Comparison of ENCODE assay signal across 7 cellular contexts in the genomic region with DNA sequence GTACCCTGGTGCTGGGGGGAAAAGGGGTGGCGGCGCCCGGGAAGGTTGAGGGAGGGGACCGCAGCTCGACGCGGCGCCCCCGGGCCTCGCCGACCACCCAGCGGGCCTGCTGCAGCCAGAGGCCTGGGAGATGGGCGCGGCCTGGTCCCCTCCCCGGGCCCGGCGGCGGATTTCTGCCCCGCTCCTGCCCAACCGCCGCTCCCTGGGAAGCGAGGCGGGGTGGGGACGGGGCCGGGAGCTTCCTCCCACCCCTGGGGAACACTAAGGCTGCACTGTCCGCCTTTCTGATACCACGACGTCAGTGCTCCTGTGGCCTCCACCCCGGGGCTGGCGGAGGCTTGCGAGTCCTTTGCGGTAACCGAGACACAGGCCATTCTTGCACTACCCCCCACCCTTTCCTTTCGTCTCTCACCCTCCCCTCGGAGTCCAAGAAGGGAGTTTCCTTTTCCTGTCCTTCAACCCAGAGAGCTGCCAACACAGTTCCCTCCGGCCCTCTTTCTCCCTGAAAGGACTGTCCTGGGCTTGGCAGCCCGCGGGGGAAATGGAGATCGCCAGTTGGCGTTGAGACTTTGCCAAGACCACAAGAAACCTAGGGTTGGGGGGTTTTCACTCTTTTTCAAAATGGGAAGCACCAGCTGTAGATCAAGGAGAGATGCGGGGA. TPM values are rescaled to one million over a fixed set of nuclear protein-coding genes. Genes with fewer than 3 reads are reported as not detected.
DNase-seq lines count a peak whose midpoint lies in the region; ATAC-seq, FAIRE-seq and TF ChIP-seq lines count a peak whose summit lies in the region.

No MANE protein-coding gene starts in this region.

- H3K23ac ChIP-seq in IMR-90 (ENCODE audit: low read depth, low read length): peak overlapping the region; percentile 65

- H3K4me1 ChIP-seq in IMR-90 (ENCODE audit: control insufficient read depth, insufficient read depth, low read length) (no peaks in the 10 kb centered on the region; the same call in 1 of the 2 replicates), K562 (replicated peaks in 1 of 2; ENCODE audit: control insufficient read depth in 2 of 2, insufficient read depth in 2 of 2, low read length in 2 of 2) (peaks cover 12 to 18% of the 10 kb centered on the region in 2 experiments), iPS DF 6.9 (ENCODE audit: control insufficient read depth, insufficient read depth, low read length) (no peaks in the 10 kb centered on the region; the same call in 1 of the 2 replicates)

- peak overlapping the region; percentile 98 for H2AK9ac ChIP-seq in IMR-90 (replicated peaks; ENCODE audit: low read depth, low read length, poor library complexity)

- no peak for TF ChIP-seq CTCF in GM10266 (IDR thresholded peaks at IDR 0.05; ENCODE audit: control insufficient read depth, insufficient read depth, low read depth, missing control alignments)
- no peak for TF ChIP-seq CTCF in IMR-90 (conservative IDR thresholded peaks at IDR 0.05; ENCODE audit: low read depth, low read length)
- no peak for TF ChIP-seq CTCF in K562 (IDR thresholded peaks at IDR 0.05 in 2 of 3, conservative IDR thresholded peaks at IDR 0.05 in 1 of 3; ENCODE audit: insufficient read depth in 2 of 3, low read depth in 1 of 3, low read length in 3 of 3)
- TF ChIP-seq CTCF in retinal pigment epithelial cell (conservative IDR thresholded peaks at IDR 0.05; ENCODE audit: low read depth, low read length): no peak

- FAIRE-seq in K562 (lab: Jason Lieb, UNC): no peak

- H3K4me2 ChIP-seq in IMR-90 (ENCODE audit: low read depth, low read length) (peak overlapping the region; percentile 100), K562 (ENCODE audit: insufficient read depth, low read length) (peak overlapping the region; percentile 90)

- H2BK20ac ChIP-seq in IMR-90 (ENCODE audit: low read depth, low read length): no peak overlapping the region

- H4K20me1 ChIP-seq in IMR-90 (ENCODE audit: insufficient read depth, low read length) (peaks cover 44% of the 10 kb centered on the region), K562 (replicated peaks; ENCODE audit: control insufficient read depth, insufficient read depth, low read length) (peaks cover 3% of the 10 kb centered on the region; the same call in 1 of the 2 replicates)

- dilution Hi-C loops in IMR-90 (cut with HindIII; ENCODE audit: low sequenced_read_pairs, unreplicated experiment): no loop called here

- H4K5ac ChIP-seq in IMR-90 (ENCODE audit: low read depth, low read length): peak overlapping the region; percentile 58

- H3K9ac ChIP-seq in IMR-90 (ENCODE audit: low read depth, low read length) (peak overlapping the region; percentile 96), K562 (ENCODE audit: insufficient read depth in 1 of 2, low read depth in 2 of 2, low read length in 2 of 2) (peak overlapping the region; percentile 80 to 95)

- H2AFZ ChIP-seq in IMR-90 (replicated peaks; ENCODE audit: low read length, poor library complexity) (peak overlapping the region; percentile 96), K562 (ENCODE audit: low read depth, low read length) (peak overlapping the region; percentile 92)

- peak overlapping the region; percentile 92 for H3K14ac ChIP-seq in IMR-90 (replicated peaks; ENCODE audit: low read depth, low read length)

- intact Hi-C loops in IMR-90 (cut with micrococcal nuclease): loop anchor here (2.0 to 5.0 kb wide), 3 partner anchors 260 to 380 kb away; partner anchors contain the start of gene ODF2L
- intact Hi-C loops in K562 (cut with micrococcal nuclease): loop anchor here (2.0 to 10.0 kb wide), 3 partner anchors 36 to 380 kb away; no protein-coding TSS in a partner anchor

- H3K79me1 ChIP-seq in IMR-90 (ENCODE audit: low read depth in 1 of 2, low read length in 2 of 2): peaks cover 0 to 19% of the 10 kb centered on the region in 2 experiments; a peak in 2 of 4 replicates

- H3K4me3 ChIP-seq in IMR-90 (ENCODE audit: insufficient read depth, low read depth, low read length) (peak overlapping the region; percentile 64), K562 (peak overlapping the region; percentile 84), iPS DF 6.9 (ENCODE audit: low read length) (peak overlapping the region; percentile 97), retinal pigment epithelial cell (ENCODE audit: low read length) (peak overlapping the region; percentile 74)

- H3K18ac ChIP-seq in IMR-90 (ENCODE audit: low read depth, low read length): peak overlapping the region; percentile 22

- peak overlapping the region; percentile 20; the same call in 1 of the 2 replicates for H2BK120ac ChIP-seq in IMR-90 (ENCODE audit: low read depth, low read length)

- CTCF ChIA-PET in IMR-90 (lab: Yijun Ruan, JAX): interaction anchor here (0.6 to 1.6 kb wide), 8 partner anchors 9 to 507 kb away, joined by 3 to 10 read pairs (median 5); no protein-coding TSS in a partner anchor
- CTCF ChIA-PET in K562 (lab: Yijun Ruan, JAX; ENCODE audit: low intra/inter-chr PET ratio): no interaction called here

- H3K56ac ChIP-seq in IMR-90 (ENCODE audit: extremely low read depth, insufficient read depth, low read length): peak overlapping the region; percentile 84

- POLR2A ChIA-PET in IMR-90 (lab: Charles Lee; ENCODE audit: unreplicated experiment): interaction anchor here (0.5 to 1.5 kb wide), 5 partner anchors 9 to 115 kb away, joined by 3 to 9 read pairs (median 3); no protein-coding TSS in a partner anchor
- POLR2A ChIA-PET in K562 (lab: Yijun Ruan, JAX): interaction anchor here (0.6 to 5.1 kb wide), 16 partner anchors 9 to 228 kb away, joined by 3 to 56 read pairs (median 3); partner anchors contain the start of genes HS2ST1 and SELENOF

- H3K27me3 ChIP-seq in IMR-90 (ENCODE audit: control insufficient read depth, insufficient read depth, low read length) (no peaks in the 10 kb centered on the region), K562 (ENCODE audit: control insufficient read depth in 2 of 2, insufficient read depth in 2 of 2, low read length in 2 of 2) (no peaks in the 10 kb centered on the region), iPS DF 6.9 (ENCODE audit: control insufficient read depth, insufficient read depth, low read length) (no peaks in the 10 kb centered on the region)

- TF ChIP-seq RAD21 in IMR-90 (IDR thresholded peaks at IDR 0.05; ENCODE audit: low read length): no peak
- no peak for TF ChIP-seq RAD21 in K562 (CRISPR knock-in tag; conservative IDR thresholded peaks at IDR 0.05 in 1 of 2, IDR thresholded peaks at IDR 0.05 in 1 of 2)

- TF ChIP-seq POLR2A in IMR-90 (IDR thresholded peaks at IDR 0.05; ENCODE audit: low read depth, low read length): no peak
- no peak for TF ChIP-seq POLR2A in K562 (conservative IDR thresholded peaks at IDR 0.05)

- TF ChIP-seq EP300 in K562 (IDR thresholded peaks at IDR 0.05; ENCODE audit: low read length): no peak

- BruUV-seq in IMR-90 (replicated peaks; lab: Mats Ljungman, UMichigan) (no TSS peak), K562 (replicated peaks; lab: Mats Ljungman, UMichigan) (no TSS peak)

- peaks cover 54% of the 10 kb centered on the region for H3K79me2 ChIP-seq in K562 (ENCODE audit: control insufficient read depth, insufficient read depth, low read length)

- ATAC-seq in GM21786 (IDR thresholded peaks at IDR 0.05; ENCODE audit: unreplicated experiment): peak; percentile 32
- ATAC-seq in IMR-90 (ENCODE audit: low read depth): peak; percentile 54
- peak; percentile 64 for ATAC-seq in K562

- peak overlapping the region; percentile 54 for H2AK5ac ChIP-seq in IMR-90 (ENCODE audit: low read depth, low read length)

- H2BK15ac ChIP-seq in IMR-90 (ENCODE audit: low read depth, low read length): peak overlapping the region; percentile 50; the same call in 1 of the 3 replicates

- H4K91ac ChIP-seq in IMR-90 (ENCODE audit: insufficient read depth, low read depth, low read length): peak overlapping the region; percentile 66; the same call in 1 of the 2 replicates

- in situ Hi-C loops in IMR-90 (cut with MboI; ENCODE audit: low sequenced_read_pairs) (loop anchor here (25.0 kb wide), 1 partner anchor 993 kb away; the partner anchor contains the start of gene ZNHIT6), K562 (cut with MboI) (no loop called here)

- H3K36me3 ChIP-seq in IMR-90 (ENCODE audit: control insufficient read depth, insufficient read depth, low read length) (no peaks in the 10 kb centered on the region; the same call in none of the 2 replicates), K562 (ENCODE audit: control insufficient read depth, insufficient read depth, low read length) (peaks cover 3% of the 10 kb centered on the region; the same call in 1 of the 3 replicates), iPS DF 6.9 (ENCODE audit: control insufficient read depth, insufficient read depth, low read length) (no peaks in the 10 kb centered on the region)

- H2BK5ac ChIP-seq in IMR-90 (ENCODE audit: low read depth, low read length, poor library complexity, severe bottlenecking): peak overlapping the region; percentile 87

- WGBS in IMR-90 (ENCODE audit: extremely low coverage in 2 of 2, insufficient read length in 1 of 2), 2 experiments: 0% methylated on average over 14 of the region's 41 CpGs; no CpG with 5 or more reads in 1 of the 2 experiments
- under 1% methylated on average over 25 of the region's 41 CpGs for WGBS in K562 (ENCODE audit: insufficient coverage, low coverage, missing lambda C conversion rate)
- no CpG with 5 or more reads among the region's 41 CpGs for WGBS in iPS DF 6.9 (ENCODE audit: insufficient coverage, insufficient read length)

- no peaks in the 10 kb centered on the region for H3K9me3 ChIP-seq in IMR-90 (ENCODE audit: control insufficient read depth, insufficient read depth, low read length)
- no peaks in the 10 kb centered on the region for H3K9me3 ChIP-seq in K562 (replicated peaks; ENCODE audit: control insufficient read depth, insufficient read depth, low read depth, low read length)
- H3K9me3 ChIP-seq in iPS DF 6.9 (ENCODE audit: control insufficient read depth, insufficient read depth, low read length): no peaks in the 10 kb centered on the region

- H4K8ac ChIP-seq in IMR-90 (ENCODE audit: low read depth in 2 of 2, low read length in 2 of 2): peak overlapping the region; percentile 35 to 91; a peak in 3 of 4 replicates

- H3K4ac ChIP-seq in IMR-90 (ENCODE audit: low read depth, low read length): peak overlapping the region; percentile 79

- H3K27ac ChIP-seq in IMR-90 (ENCODE audit: insufficient read depth, low read length) (peak overlapping the region; percentile 90), K562 (ENCODE audit: extremely low read depth, low read depth, low read length) (peak overlapping the region; percentile 87), iPS DF 6.9 (ENCODE audit: low read length) (no peak overlapping the region)

- DNase-seq in GM10266 (ENCODE audit: extremely low spot score): peak; percentile 62
- DNase-seq in IMR-90: peak; percentile 50
- DNase-seq in SKM-1 treated with dmso at 0.1 percent for 144 hours (lab: John Stamatoyannopoulos, UW; ENCODE audit: unreplicated experiment): peak; percentile 57
- peak; percentile 60 to 68 (median 62) for DNase-seq in K562 (ENCODE audit: extremely low read depth in 1 of 4, low spot score in 3 of 4)
- DNase-seq in iPS DF 6.9 (ENCODE audit: low read depth, low spot score): no peak
- no peak for DNase-seq in retinal pigment epithelial cell (ENCODE audit: low read depth)

- H3K9me1 ChIP-seq in IMR-90 (ENCODE audit: insufficient read depth, low read length): no peaks in the 10 kb centered on the region; the same call in 1 of the 2 replicates
- no peaks in the 10 kb centered on the region for H3K9me1 ChIP-seq in K562 (ENCODE audit: control insufficient read depth, insufficient read depth, low read length)

RNA-seq across cellular contexts. Expression of gene SH3GLB1, which starts 0.7 kb away (rescaled TPM):
- total RNA-seq in IMR-90 (2012; rRNA removed) (22.2 and 30.3 TPM in 2 replicates), K562 (2014; rRNA removed) (8.6 and 11.9 TPM in 2 replicates), K562 (2014; rRNA removed; fragmentation: Illumina TruSeq; extraction: Trizol) (27.3 and 35.5 TPM in 2 replicates), K562 (2015; rRNA removed; fragmentation: Illumina TruSeq; extraction: Trizol) (24.2 TPM in 2 replicates), K562 (2021) (33.9 and 34.2 TPM in 2 replicates)
- polyA plus RNA-seq in IMR-90 (2012; rRNA removed) (25.1 and 36.5 TPM in 2 replicates), K562 (2011; rRNA removed) (22.2 and 26.7 TPM in 2 replicates), K562 (2014; fragmentation: Illumina TruSeq; extraction: Trizol) (33.9 and 36.3 TPM in 2 replicates), K562 (2014; fragmentation: Nextera tagmentation; extraction: Ambion mirVana) (10 to 100 TPM; 10.2 to 10.4 TPM), K562 (2014; rRNA removed) (14.5 and 18.8 TPM in 2 replicates)
- 5.0 and 6.2 TPM in 2 replicates for polyA plus RNA-seq in IMR-90 (2012; cell fraction: cytosol; rRNA removed)
- 3.9 and 33.3 TPM in 2 replicates for polyA plus RNA-seq in IMR-90 (2012; cell fraction: nucleus; rRNA removed; ENCODE audit: low replicate concordance)
- 5.0 and 18.7 TPM in 2 replicates for total RNA-seq in K562 (2011; cell fraction: chromatin; rRNA removed; ENCODE audit: low replicate concordance)
- total RNA-seq in K562 (2011; cell fraction: nucleolus; rRNA removed): 2.3 and 3.3 TPM in 2 replicates
- total RNA-seq in K562 (2011; cell fraction: nucleoplasm; rRNA removed): 10.5 and 19.9 TPM in 2 replicates
- polyA plus RNA-seq in K562 (2011; cell fraction: cytosol; rRNA removed): 11.7 and 12.1 TPM in 2 replicates
- 6.5 and 9.5 TPM in 2 replicates for polyA plus RNA-seq in K562 (2011; cell fraction: nucleus; rRNA removed)
- 26.7 and 31.8 TPM in 2 replicates for polyA plus RNA-seq in K562 (2012)
- 21.0 and 23.4 TPM in 2 replicates for polyA minus RNA-seq in K562 (2011; rRNA and poly(A)+ RNA removed)
- 13.8 and 16.2 TPM in 2 replicates for polyA minus RNA-seq in K562 (2011; cell fraction: cytosol; rRNA and poly(A)+ RNA removed)
- 7.4 and 11.1 TPM in 2 replicates for polyA minus RNA-seq in K562 (2011; cell fraction: nucleus; rRNA and poly(A)+ RNA removed)

Comparison
In these comparisons a context has a peak if more than half of its experiments do, and no peak if none do; other contexts are left out.
1. DNase-seq: peak in GM10266 (single experiment), IMR-90 (single experiment), SKM-1 treated with dmso at 0.1 percent for 144 hours (single experiment) and K562 (4 of 4); none in iPS DF 6.9 (single experiment) and retinal pigment epithelial cell (single experiment).
2. Peak in every context shown above with its lines, with median percentiles within 50 percentile points of each other: ATAC-seq and H3K4me3 ChIP-seq.